In the genomic region with DNA sequence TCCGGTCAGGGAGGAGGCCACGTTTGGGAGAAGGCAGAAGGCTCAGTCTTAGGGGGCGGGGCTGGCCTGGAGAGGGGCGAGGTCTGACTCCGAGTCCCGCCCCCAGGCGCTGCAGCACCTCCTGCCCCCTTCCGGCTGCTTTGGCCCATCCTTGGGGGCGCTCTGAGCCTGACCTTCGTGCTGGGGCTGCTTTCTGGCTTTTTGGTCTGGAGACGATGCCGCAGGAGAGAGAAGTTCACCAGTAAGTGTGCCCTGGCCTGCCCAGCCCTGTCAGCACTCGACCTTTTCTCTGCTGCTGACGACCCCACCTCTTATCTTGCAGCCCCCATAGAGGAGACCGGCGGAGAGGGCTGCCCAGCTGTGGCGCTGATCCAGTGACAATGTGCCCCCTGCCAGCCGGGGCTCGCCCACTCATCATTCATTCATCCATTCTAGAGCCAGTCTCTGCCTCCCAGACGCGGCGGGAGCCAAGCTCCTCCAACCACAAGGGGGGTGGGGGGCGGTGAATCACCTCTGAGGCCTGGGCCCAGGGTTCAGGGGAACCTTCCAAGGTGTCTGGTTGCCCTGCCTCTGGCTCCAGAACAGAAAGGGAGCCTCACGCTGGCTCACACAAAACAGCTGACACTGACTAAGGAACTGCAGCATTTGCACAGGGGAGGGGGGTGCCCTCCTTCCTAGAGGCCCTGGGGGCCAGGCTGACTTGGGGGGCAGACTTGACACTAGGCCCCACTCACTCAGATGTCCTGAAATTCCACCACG, we compare ENCODE assay signal across 8 cellular contexts. TPM values are rescaled to one million over a fixed set of nuclear protein-coding genes. Genes with fewer than 3 reads are reported as not detected.
DNase-seq lines count a peak whose midpoint lies in the region; ATAC-seq and TF ChIP-seq lines count a peak whose summit lies in the region.

No MANE protein-coding gene starts in this region.

- TF ChIP-seq POLR2A in GM18505 (IDR thresholded peaks at IDR 0.05; ENCODE audit: borderline replicate concordance, extremely low read depth, insufficient read depth, insufficient read length), result no peak

- ATAC-seq in left lung, result peak; percentile 64
- ATAC-seq in GM18505 (IDR thresholded peaks at IDR 0.05; ENCODE audit: unreplicated experiment), result no peak

- H3K4me1 ChIP-seq in left lung, result peaks cover 35 to 61% of the 10 kb centered on the region in 2 donors

- peak overlapping the region; percentile 94 to 97 for H3K27ac ChIP-seq in left lung

- peaks cover 9 to 24% of the 10 kb centered on the region in 2 donors for H3K27me3 ChIP-seq in left lung

- H3K9me3 ChIP-seq in left lung, result no peaks in the 10 kb centered on the region

- DNase-seq in NCI-H1105 treated with DMSO at 0.1 percent for 48 hours (lab: John Stamatoyannopoulos, UW) (peak; percentile 23), NCI-H1105 (lab: John Stamatoyannopoulos, UW) (no peak), NCI-H2227 (lab: John Stamatoyannopoulos, UW; ENCODE audit: unreplicated experiment) (peak; percentile 77), choroid plexus epithelial cell (ENCODE audit: low read depth) (peak; percentile 94), left lung (peak in 1 of 2 donors; percentile 91)
- peak; percentile 90 for DNase-seq in activated CD4-positive, alpha-beta T cell treated with anti-CD3 and anti-CD28 coated beads for 4 hours
- peak; percentile 84 for DNase-seq in stimulated activated CD4-positive, alpha-beta T cell treated with anti-CD3 and anti-CD28 coated beads, Interleukin-4, amount 100 ng/mL, for 1 hour

- H3K36me3 ChIP-seq in left lung, result peaks cover 0 to 17% of the 10 kb centered on the region in 2 donors

- H3K4me3 ChIP-seq in choroid plexus epithelial cell (ENCODE audit: low read depth, low read length) (peak overlapping the region; percentile 82), left lung (peak overlapping the region; percentile 79 to 83)

- TF ChIP-seq CTCF in choroid plexus epithelial cell (conservative IDR thresholded peaks at IDR 0.05; ENCODE audit: low read depth, low read length), result peak; percentile 46
- peak in 1 of 2 donors; percentile 30 for TF ChIP-seq CTCF in left lung (IDR thresholded peaks at IDR 0.05)

- intact Hi-C loops in left lung (cut with DNase I), result no loop called here

RNA-seq across cellular contexts. Expression of a gene that starts 1.5 kb away (rescaled TPM):
- 100 to 1,000 TPM; 118 to 126 TPM for total RNA-seq in left lung

RNA-seq across cellular contexts. Expression of a gene that starts 2.1 kb away (rescaled TPM):
- 10 to 100 TPM; 45.4 to 66.6 TPM for total RNA-seq in left lung

RNA-seq across cellular contexts. Expression of a gene that starts 2.2 kb away (rescaled TPM):
- 10 to 100 TPM; 24.0 to 38.7 TPM for total RNA-seq in left lung

RNA-seq across cellular contexts. Expression of a gene that starts 3.6 kb away (rescaled TPM):
- 1 to 10 TPM in 1 of 2 donors, not detected in 1; 2.3 TPM for total RNA-seq in left lung

RNA-seq across cellular contexts. Expression of a gene that starts 8.9 kb away (rescaled TPM):
- total RNA-seq in left lung, result 1 to 10 TPM in 1 of 2 donors, under 1 TPM in 1; 0.85 to 2.2 TPM
